In genomic region chr6:95384988-95385387, GRCh38 we compare ENCODE assay signal across 9 cellular contexts.
"Had no signal": no experiment of that assay in that cellular context is flagged by ENCODE, and none has a peak within 500 bp of the region (broad histone marks: within the 10 kb centered on the region; RNA-seq: fewer than 3 reads in every experiment).

No MANE protein-coding gene starts in this region.

- H3K4me3 Mint-ChIP-seq: HFFc6, IgD-negative memory B cell had no signal

- ATAC-seq: HCT116, HepG2 had no signal

- H3K9ac ChIP-seq: GM23248 had no signal

- H3K36me3 ChIP-seq: HAP-1 had no signal

- H3K4me1 Mint-ChIP-seq: IgD-negative memory B cell had no signal

- H3K4me3 ChIP-seq: GM23248, HAP-1 had no signal

- FAIRE-seq: HepG2 had no signal

- DNase-seq: GM23248, GOT3, H7, HFFc6 had no signal

- H3K27ac Mint-ChIP-seq: HFFc6, IgD-negative memory B cell had no signal

- H3K4me1 ChIP-seq: HAP-1 had no signal

- H3K36me3 Mint-ChIP-seq: IgD-negative memory B cell had no signal

- H3K9me3 ChIP-seq: HAP-1 had no signal

- H3K27ac ChIP-seq: GM23248, HL-60 had no signal

- H2AFZ ChIP-seq: GM23248 had no signal
